ENCODE assay signal across 9 cellular contexts in the genomic region with DNA sequence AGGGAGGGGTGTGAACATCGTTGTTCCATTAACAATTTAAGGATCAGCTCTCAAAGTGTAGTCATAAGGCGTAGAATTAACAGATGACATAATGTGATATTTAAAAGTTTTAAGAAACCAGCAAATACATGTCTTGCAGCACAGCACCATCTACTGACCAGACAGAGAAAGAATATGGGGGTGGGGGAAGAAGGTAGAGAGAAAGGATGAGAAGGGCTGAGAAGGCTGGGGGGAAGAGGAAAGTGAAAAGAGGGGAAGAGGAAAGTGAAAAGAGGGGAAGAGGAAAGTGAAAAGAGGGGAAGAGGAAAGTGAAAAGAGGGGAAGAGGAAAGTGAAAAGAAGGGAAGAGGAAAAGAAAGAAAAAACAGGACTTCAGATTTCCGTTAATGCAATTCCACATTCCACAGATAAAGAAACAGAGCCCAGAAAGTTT.
DNase-seq lines count a peak whose midpoint lies in the region; ATAC-seq, FAIRE-seq and TF ChIP-seq lines count a peak whose summit lies in the region.
"Had no signal": no experiment of that assay in that cellular context is flagged by ENCODE, and none has a peak within 500 bp of the region (broad histone marks: within the 10 kb centered on the region; RNA-seq: fewer than 3 reads in every experiment).

No MANE protein-coding gene starts in this region.

- FAIRE-seq in keratinocyte (lab: Jason Lieb, UNC), result no peak

- peak; percentile 66 for ATAC-seq in HG02884 (IDR thresholded peaks at IDR 0.05; ENCODE audit: unreplicated experiment)
- no peak for ATAC-seq in GM18520 (IDR thresholded peaks at IDR 0.05; ENCODE audit: unreplicated experiment)
- no peak for ATAC-seq in HG02973 (IDR thresholded peaks at IDR 0.05; ENCODE audit: unreplicated experiment)
- ATAC-seq in GM18505 (IDR thresholded peaks at IDR 0.05; ENCODE audit: unreplicated experiment), result no peak
- ATAC-seq: naive thymus-derived CD4-positive, alpha-beta T cell had no signal

- dilution Hi-C loops in keratinocyte (cut with MboI; ENCODE audit: extremely low pct_ligation_motif_present, low sequenced_read_pairs), result no loop called here

- peak; percentile 57 to 66 (median 60) for TF ChIP-seq CTCF in keratinocyte (optimal IDR thresholded peaks at IDR 0.05 in 1 of 3, IDR thresholded peaks at IDR 0.05 in 1 of 3, conservative IDR thresholded peaks at IDR 0.05 in 1 of 3; ENCODE audit: extremely low read depth in 1 of 3, insufficient read depth in 2 of 3, low read length in 3 of 3)

- no peaks in the 10 kb centered on the region for H3K9me3 ChIP-seq in keratinocyte (ENCODE audit: control insufficient read depth, low read depth, low read length)

- H3K9me1 ChIP-seq in keratinocyte (ENCODE audit: control insufficient read depth, extremely low read depth, insufficient read depth, low read length), result no peaks in the 10 kb centered on the region

- no peaks in the 10 kb centered on the region for H3K27me3 ChIP-seq in keratinocyte (ENCODE audit: control insufficient read depth, extremely low read depth, insufficient read depth, low read length)

- H3K9ac ChIP-seq in keratinocyte (ENCODE audit: control insufficient read depth, extremely low read depth, insufficient read depth, low read length), result no peak overlapping the region

- H3K36me3 ChIP-seq in keratinocyte (ENCODE audit: control insufficient read depth in 2 of 2, extremely low read depth in 1 of 2, insufficient read depth in 2 of 2, low read length in 2 of 2), result no peaks in the 10 kb centered on the region

- no peaks in the 10 kb centered on the region for H3K79me2 ChIP-seq in keratinocyte (ENCODE audit: control insufficient read depth, insufficient read depth, low read length)

- H3K4me1 ChIP-seq in keratinocyte (ENCODE audit: control insufficient read depth, extremely low read depth, insufficient read depth, low read length), result peaks cover 30% of the 10 kb centered on the region

- peak overlapping the region; percentile 28 for H3K27ac ChIP-seq in keratinocyte (ENCODE audit: control insufficient read depth, insufficient read depth, low read length)

- no peaks in the 10 kb centered on the region for H4K20me1 ChIP-seq in keratinocyte (ENCODE audit: control insufficient read depth, extremely low read depth, insufficient read depth, low read length)

- no peak for TF ChIP-seq POLR2A in GM18505 (IDR thresholded peaks at IDR 0.05; ENCODE audit: borderline replicate concordance, extremely low read depth, insufficient read depth, insufficient read length)

- peak; percentile 20 for DNase-seq in DMS79 (lab: John Stamatoyannopoulos, UW)
- peak; percentile 41 to 50 for DNase-seq in NCI-H446 (lab: John Stamatoyannopoulos, UW)
- peak; percentile 77 for DNase-seq in astrocyte of the hippocampus (ENCODE audit: low read depth, low spot score)
- DNase-seq in keratinocyte (ENCODE audit: low read depth, low spot score), result no peak

- H2AFZ ChIP-seq in keratinocyte (ENCODE audit: control insufficient read depth, low read length), result no peak overlapping the region

- no peak overlapping the region for H3K4me3 ChIP-seq in keratinocyte (ENCODE audit: control insufficient read depth in 2 of 3, extremely low read depth in 1 of 3, insufficient read depth in 2 of 3, low read depth in 1 of 3, low read length in 3 of 3)

- H3K4me2 ChIP-seq in keratinocyte (ENCODE audit: control insufficient read depth, extremely low read depth, insufficient read depth, low read depth, low read length), result no peak overlapping the region
